Comparison of ENCODE assay signal across 1 cellular context in genomic region chr2:102155703-102156515, GRCh38.
A peak's percentile ranks its signal among the peaks of the same experiment; 100 is the strongest.
TF ChIP-seq lines count a peak whose summit lies in the region.

No MANE protein-coding gene starts in this region.

TF ChIP-seq in HepG2, 621 proteins besides CTCF, POLR2A, EP300 and RAD21 (continued from another document and continues in another):
- TF ChIP-seq RNF219 (CRISPR knock-in tag; IDR thresholded peaks at IDR 0.05) (0 out of 2 replicates have a peak, but pooled peaks have one; percentile 69), ZMYM2 (CRISPR knock-in tag; IDR thresholded peaks at IDR 0.05) (peak; percentile 78), ARNT2 (CRISPR knock-in tag; IDR thresholded peaks at IDR 0.05; ENCODE audit: low read depth) (no peak), DPF2 (CRISPR knock-in tag; IDR thresholded peaks at IDR 0.05; ENCODE audit: borderline replicate concordance, low read depth) (peak; percentile 82), KMT2B (CRISPR knock-in tag; IDR thresholded peaks at IDR 0.05) (peak; percentile 76; the same call in 1 of the 2 replicates), ZNF430 (CRISPR knock-in tag; IDR thresholded peaks at IDR 0.05) (peak; percentile 73; the same call in 1 of the 2 replicates), KLF13 (CRISPR knock-in tag; IDR thresholded peaks at IDR 0.05) (no peak), IKZF4 (CRISPR knock-in tag; IDR thresholded peaks at IDR 0.05; ENCODE audit: borderline replicate concordance, low read depth, not compliant biosample characterization) (no peak), FOXO1 (CRISPR knock-in tag; IDR thresholded peaks at IDR 0.05) (peak; percentile 93), HMGXB4 (CRISPR knock-in tag; IDR thresholded peaks at IDR 0.05; ENCODE audit: borderline replicate concordance in 1 of 2, low read depth in 1 of 2) (no peak), MXI1 (IDR thresholded peaks at IDR 0.05; ENCODE audit: borderline replicate concordance, low read depth, low read length) (peak; percentile 42; the same call in 1 of the 3 replicates), ISL2 (CRISPR knock-in tag; IDR thresholded peaks at IDR 0.05) (peak; percentile 99), ZNF143 (CRISPR knock-in tag; IDR thresholded peaks at IDR 0.05) (peak; percentile 8; the same call in 1 of the 2 replicates), FOXP1 (IDR thresholded peaks at IDR 0.05) (peak; percentile 98), FOXP1 (CRISPR knock-in tag; IDR thresholded peaks at IDR 0.05) (peak; percentile 99), NFKB2 (CRISPR knock-in tag; IDR thresholded peaks at IDR 0.05; ENCODE audit: borderline replicate concordance) (peak; percentile 67; the same call in 1 of the 2 replicates), HMGA1 (CRISPR knock-in tag; conservative IDR thresholded peaks at IDR 0.05) (no peak), SUZ12 (IDR thresholded peaks at IDR 0.05; ENCODE audit: low read depth, low read length) (no peak), NAIF1 (CRISPR knock-in tag; IDR thresholded peaks at IDR 0.05; ENCODE audit: borderline replicate concordance) (no peak), NKX3-1 (CRISPR knock-in tag; IDR thresholded peaks at IDR 0.05) (peak; percentile 84), SMAD3 (CRISPR knock-in tag; IDR thresholded peaks at IDR 0.05) (peak; percentile 91), ARID3A (IDR thresholded peaks at IDR 0.05; ENCODE audit: low read depth, low read length) (peak; percentile 98), ZNF772 (CRISPR knock-in tag; IDR thresholded peaks at IDR 0.05) (peak; percentile 71; the same call in 1 of the 2 replicates), HHEX (CRISPR knock-in tag; IDR thresholded peaks at IDR 0.05) (peak; percentile 88), ZNF383 (CRISPR knock-in tag; IDR thresholded peaks at IDR 0.05; ENCODE audit: borderline replicate concordance) (no peak), ZNF33B (CRISPR knock-in tag; IDR thresholded peaks at IDR 0.05) (peak; percentile 79; the same call in 1 of the 2 replicates), CEBPB (IDR thresholded peaks at IDR 0.05; ENCODE audit: borderline replicate concordance, low read depth, low read length) (peak; percentile 99), ZNF543 (CRISPR knock-in tag; IDR thresholded peaks at IDR 0.05) (peak; percentile 70; the same call in 1 of the 2 replicates), SRY (CRISPR knock-in tag; IDR thresholded peaks at IDR 0.05) (peak; percentile 61; the same call in 1 of the 2 replicates), ZNF234 (CRISPR knock-in tag; conservative IDR thresholded peaks at IDR 0.05) (no peak), HNRNPL (IDR thresholded peaks at IDR 0.05; ENCODE audit: low read depth, low read length) (peak; percentile 89), ZNF605 (CRISPR knock-in tag; IDR thresholded peaks at IDR 0.05) (peak; percentile 77), SCMH1 (CRISPR knock-in tag; IDR thresholded peaks at IDR 0.05; ENCODE audit: borderline replicate concordance) (no peak), PBX2 (CRISPR knock-in tag; IDR thresholded peaks at IDR 0.05) (no peak), ZNF709 (CRISPR knock-in tag; IDR thresholded peaks at IDR 0.05) (peak; percentile 68; the same call in 1 of the 2 replicates), RORA (CRISPR knock-in tag; IDR thresholded peaks at IDR 0.05) (peak; percentile 87; the same call in 1 of the 2 replicates), HDAC1 (CRISPR knock-in tag; IDR thresholded peaks at IDR 0.05) (peak; percentile 75), SOX5 (CRISPR knock-in tag; IDR thresholded peaks at IDR 0.05; ENCODE audit: borderline replicate concordance) (peak; percentile 95), REL (CRISPR knock-in tag; conservative IDR thresholded peaks at IDR 0.05) (0 out of 2 replicates have a peak, but pooled peaks have one; percentile 60), HNRNPK (IDR thresholded peaks at IDR 0.05; ENCODE audit: low read depth, low read length, poor library complexity, severe bottlenecking) (peak; percentile 53), CSRNP2 (CRISPR knock-in tag; conservative IDR thresholded peaks at IDR 0.05; ENCODE audit: low read depth) (no peak), PITX1 (CRISPR knock-in tag; IDR thresholded peaks at IDR 0.05) (peak; percentile 91; the same call in 1 of the 2 replicates), GFI1 (CRISPR knock-in tag; IDR thresholded peaks at IDR 0.05; ENCODE audit: borderline replicate concordance) (peak; percentile 82; the same call in 1 of the 2 replicates), GTF2F1 (IDR thresholded peaks at IDR 0.05; ENCODE audit: low read length) (no peak), ZNF501 (CRISPR knock-in tag; IDR thresholded peaks at IDR 0.05) (0 out of 2 replicates have a peak, but pooled peaks have one; percentile 55), ZSCAN5A (CRISPR knock-in tag; IDR thresholded peaks at IDR 0.05; ENCODE audit: borderline replicate concordance) (peak; percentile 61; the same call in 1 of the 2 replicates), PHF21A (CRISPR knock-in tag; IDR thresholded peaks at IDR 0.05) (peak; percentile 93), TCF7 (IDR thresholded peaks at IDR 0.05; ENCODE audit: low read depth) (peak; percentile 100), CC2D1A (CRISPR knock-in tag; IDR thresholded peaks at IDR 0.05) (0 out of 2 replicates have a peak, but pooled peaks have one; percentile 14), NR2F1 (CRISPR knock-in tag; IDR thresholded peaks at IDR 0.05) (peak; percentile 79 to 81), HNF1A (IDR thresholded peaks at IDR 0.05; ENCODE audit: low read depth) (peak; percentile 92), HNF1A (CRISPR knock-in tag; IDR thresholded peaks at IDR 0.05; ENCODE audit: borderline replicate concordance) (peak; percentile 95), TCF7L2 (IDR thresholded peaks at IDR 0.05; ENCODE audit: low read depth, low read length) (peak; percentile 100), HOXA3 (CRISPR knock-in tag; IDR thresholded peaks at IDR 0.05) (peak; percentile 59), FOSL1 (CRISPR knock-in tag; IDR thresholded peaks at IDR 0.05; ENCODE audit: borderline replicate concordance) (no peak), HOXD1 (CRISPR knock-in tag; IDR thresholded peaks at IDR 0.05) (peak; percentile 62; the same call in 1 of the 2 replicates), FLYWCH1 (CRISPR knock-in tag; IDR thresholded peaks at IDR 0.05) (no peak), HOXA9 (CRISPR knock-in tag; IDR thresholded peaks at IDR 0.05; ENCODE audit: borderline replicate concordance) (peak; percentile 64; the same call in 1 of the 2 replicates), NFIC (IDR thresholded peaks at IDR 0.05; ENCODE audit: low read length) (peak; percentile 99), AHR (CRISPR knock-in tag; IDR thresholded peaks at IDR 0.05) (no peak), FOXA3 (CRISPR knock-in tag; IDR thresholded peaks at IDR 0.05) (peak; percentile 97), ATRX (CRISPR knock-in tag; IDR thresholded peaks at IDR 0.05; ENCODE audit: borderline replicate concordance) (no peak), MIXL1 (CRISPR knock-in tag; IDR thresholded peaks at IDR 0.05) (peak; percentile 84), NCOA2 (CRISPR knock-in tag; IDR thresholded peaks at IDR 0.05) (peak; percentile 99), MIER3 (CRISPR knock-in tag; IDR thresholded peaks at IDR 0.05; ENCODE audit: borderline replicate concordance) (peak; percentile 75; the same call in 1 of the 2 replicates), ATF1 (CRISPR knock-in tag; IDR thresholded peaks at IDR 0.05) (peak; percentile 87)
